Comparison of ENCODE assay signal across 10 cellular contexts in genomic region chr1:185880779-185881333, GRCh38.
"Had no signal": no experiment of that assay in that cellular context is flagged by ENCODE, and none has a peak within 500 bp of the region (broad histone marks: within the 10 kb centered on the region; RNA-seq: fewer than 3 reads in every experiment).

No MANE protein-coding gene starts in this region.

- H3K27ac ChIP-seq: breast epithelium, heart right ventricle, ovary, stomach had no signal

- H3K4me3 ChIP-seq: breast epithelium, heart right ventricle, ovary, stomach had no signal

- H3K36me3 ChIP-seq: breast epithelium, heart right ventricle, ovary, stomach had no signal

- DNase-seq: activated CD4-positive, alpha-beta memory T cell treated with anti-CD3 and anti-CD28 coated beads for 36 hours; activated effector memory CD4-positive, alpha-beta T cell treated with anti-CD3 and anti-CD28 coated beads, Interleukin-2, amount 50 U/mL, for 16 hours; activated T-cell treated with anti-CD3 and anti-CD28 coated beads, Interleukin-2, amount 50 U/mL, for 4 hours; foreskin melanocyte; ovary; stimulated activated CD4-positive, alpha-beta T cell treated with anti-CD3 and anti-CD28 coated beads, Interleukin-4, amount 100 ng/mL, for 4 hours; stomach had no signal

- H3K4me1 ChIP-seq: breast epithelium, heart right ventricle, stomach had no signal

- H3K27me3 ChIP-seq: breast epithelium, heart right ventricle, ovary, stomach had no signal

- H3K9me3 ChIP-seq: ovary, stomach had no signal

- ATAC-seq: activated naive CD4-positive, alpha-beta T cell treated with anti-CD3 and anti-CD28 coated beads, Interleukin-2, amount 50 U/mL, for 72 hours; activated T-cell treated with anti-CD3 and anti-CD28 coated beads, Interleukin-2, amount 50 U/mL, for 4 hours had no signal
